Comparison of ENCODE assay signal across 12 cellular contexts in the genomic region with DNA sequence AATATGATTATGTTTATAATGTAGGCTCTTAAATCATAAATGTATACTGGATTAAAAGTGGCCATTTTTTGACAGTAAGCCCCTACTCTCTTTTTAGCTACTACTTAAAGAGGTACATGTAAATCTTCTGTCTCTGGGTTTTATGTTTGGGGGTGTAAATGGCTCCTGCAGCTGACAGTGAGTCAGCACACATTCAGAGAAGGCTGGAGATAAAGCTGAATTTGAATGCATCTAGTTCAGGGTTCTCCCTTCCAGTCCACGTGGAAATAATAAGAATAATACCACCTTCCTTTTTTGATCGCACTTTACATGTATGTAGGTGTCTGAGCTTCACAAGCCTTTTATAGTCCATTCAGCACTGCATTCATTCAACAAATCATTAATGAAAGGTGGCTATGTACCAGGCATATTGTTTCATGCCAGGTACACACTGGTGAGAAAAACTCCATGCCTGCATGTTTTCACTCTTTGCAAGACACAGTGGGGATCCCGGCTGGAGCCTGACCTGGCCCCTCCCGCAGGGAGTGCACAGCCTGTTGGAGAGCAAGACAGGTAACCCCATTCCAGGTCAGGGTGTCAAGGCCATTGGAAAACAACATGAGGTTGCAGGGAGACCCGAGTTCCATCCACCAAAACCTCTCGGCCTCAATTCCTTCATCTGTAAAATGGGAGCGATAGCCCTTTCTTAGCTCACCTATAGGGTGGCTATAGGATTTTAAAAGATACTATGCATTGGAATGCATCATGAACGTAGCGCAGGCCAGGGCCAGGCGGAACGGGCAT.
A peak's percentile ranks its signal among the peaks of the same experiment; 100 is the strongest.
DNase-seq lines count a peak whose midpoint lies in the region; ATAC-seq, FAIRE-seq and TF ChIP-seq lines count a peak whose summit lies in the region.
"Had no signal": no experiment of that assay in that cellular context is flagged by ENCODE, and none has a peak within 500 bp of the region (broad histone marks: within the 10 kb centered on the region; RNA-seq: fewer than 3 reads in every experiment).

No MANE protein-coding gene starts in this region.

- peak overlapping the region; percentile 33 for H3K18ac ChIP-seq in mesendoderm (ENCODE audit: low read length)

- H3K4me2 ChIP-seq in A549: peak overlapping the region; percentile 89
- H3K4me2 ChIP-seq in mesendoderm (ENCODE audit: low read length): no peak overlapping the region

- no peak for TF ChIP-seq POLR2A in A549 (IDR thresholded peaks at IDR 0.05; ENCODE audit: low read length)

- TF ChIP-seq CTCF in A549 (IDR thresholded peaks at IDR 0.05): no peak
- no peak for TF ChIP-seq CTCF in natural killer cell (IDR thresholded peaks at IDR 0.05)

- DNase-seq in A549 (ENCODE audit: low read depth in 1 of 2, low spot score in 1 of 2): no peak
- peak; percentile 36 for DNase-seq in HT-29 (ENCODE audit: low spot score)
- DNase-seq in amniotic epithelial cell (ENCODE audit: low read depth): peak; percentile 51
- peak; percentile 47 for DNase-seq in mesendoderm
- DNase-seq in midbrain (lab: John Stamatoyannopoulos, UW): no peak
- no peak for DNase-seq in sciatic nerve (ENCODE audit: low spot score)
- DNase-seq in natural killer cell: no peak
- DNase-seq: activated gamma-delta T cell treated with Interleukin-2 at 50 U/mL for 16 hours, AML-193, heart right ventricle, Right ventricle myocardium superior had no signal

- H2BK5ac ChIP-seq in mesendoderm (ENCODE audit: low read length): peak overlapping the region; percentile 24

- peak overlapping the region; percentile 39; the same call in 2 of the 3 replicates for H3K4me3 ChIP-seq in A549
- H3K4me3 ChIP-seq in mesendoderm (ENCODE audit: low read length): no peak overlapping the region

- peak overlapping the region; percentile 51 for H3K56ac ChIP-seq in mesendoderm (ENCODE audit: low read length)

- FAIRE-seq in A549 (lab: Jason Lieb, UNC): no peak

- POLR2A ChIA-PET in A549 (lab: Yijun Ruan, JAX): interaction anchor here (0.9 to 1.5 kb wide), 2 partner anchors 24 to 245 kb away, joined by 3 to 5 read pairs; no protein-coding TSS in a partner anchor

- ATAC-seq in A549 (no peak), sciatic nerve (no peak), natural killer cell (no peak), HG02885 (IDR thresholded peaks at IDR 0.05; ENCODE audit: poor library complexity, unreplicated experiment) (no peak)
- ATAC-seq: heart right ventricle had no signal

- no peaks in the 10 kb centered on the region for H3K27me3 ChIP-seq in mesendoderm (ENCODE audit: insufficient read depth, low read length, poor library complexity)
- H3K27me3 ChIP-seq: heart right ventricle had no signal

- intact Hi-C loops in sciatic nerve (cut with DNase I) (no loop called here), natural killer cell (cut with micrococcal nuclease) (no loop called here)

- H3K36me3 Mint-ChIP-seq in natural killer cell: no peaks in the 10 kb centered on the region

- TF ChIP-seq RAD21 in A549 (conservative IDR thresholded peaks at IDR 0.05 in 1 of 2, IDR thresholded peaks at IDR 0.05 in 1 of 2): no peak

- H3K4me1 Mint-ChIP-seq in natural killer cell: peaks cover 18 to 28% of the 10 kb centered on the region in 2 donors

- H3K27ac ChIP-seq in A549 (peak overlapping the region; percentile 94 to 95), mesendoderm (ENCODE audit: low read depth, low read length) (no peak overlapping the region)

- no peak overlapping the region for H4K5ac ChIP-seq in mesendoderm (ENCODE audit: low read length)

- H3K4me1 ChIP-seq in A549 (peaks cover 71% of the 10 kb centered on the region), mesendoderm (ENCODE audit: control insufficient read depth, low read depth, low read length) (peaks cover 19% of the 10 kb centered on the region)

- H2BK15ac ChIP-seq in mesendoderm (replicated peaks; ENCODE audit: low read depth): no peak overlapping the region

- H3K9me3 ChIP-seq in A549: no peaks in the 10 kb centered on the region
- H3K9me3 ChIP-seq: heart right ventricle had no signal

- H3K36me3 ChIP-seq in mesendoderm (ENCODE audit: control insufficient read depth, insufficient read depth, low read length): no peaks in the 10 kb centered on the region

- no peak overlapping the region for H4K8ac ChIP-seq in mesendoderm (ENCODE audit: low read depth, low read length)

- peak overlapping the region; percentile 52 for H2AK5ac ChIP-seq in mesendoderm (ENCODE audit: low read length)

- H3K9me3 Mint-ChIP-seq in natural killer cell: no peaks in the 10 kb centered on the region

- H3K9ac ChIP-seq in mesendoderm (ENCODE audit: low read length): no peak overlapping the region

- WGBS in A549 (ENCODE audit: missing lambda C conversion rate): 83% methylated on average over 11 of the region's 11 CpGs
- no CpG with 5 or more reads among the region's 11 CpGs for WGBS in mesendoderm (ENCODE audit: extremely low coverage, insufficient coverage, low lambda C conversion rate)

- no peaks in the 10 kb centered on the region for H3K79me2 ChIP-seq in mesendoderm (ENCODE audit: control insufficient read depth, insufficient read depth, low read length)

- no peaks in the 10 kb centered on the region for H3K79me1 ChIP-seq in mesendoderm (ENCODE audit: low read length)

- no peak overlapping the region for H2BK120ac ChIP-seq in mesendoderm (ENCODE audit: low read depth, low read length)

- peak overlapping the region; percentile 28 for H3K4ac ChIP-seq in mesendoderm (ENCODE audit: low read depth, low read length)

- no peak overlapping the region for H3K4me3 Mint-ChIP-seq in natural killer cell

- no peak for TF ChIP-seq EP300 in A549 (IDR thresholded peaks at IDR 0.05)

- H3K27me3 Mint-ChIP-seq in natural killer cell (ENCODE audit: low read depth in 2 of 2): peaks cover 8 to 11% of the 10 kb centered on the region in 2 donors

- H3K27ac Mint-ChIP-seq in natural killer cell: no peak overlapping the region

- CTCF ChIA-PET in A549 (lab: Yijun Ruan, JAX): interaction anchor here (1.1 to 13.7 kb wide), 9 partner anchors 9 to 306 kb away, joined by 3 to 105 read pairs (median 4); no protein-coding TSS in a partner anchor

- H3K23ac ChIP-seq in mesendoderm (ENCODE audit: low read length): no peak overlapping the region

TF ChIP-seq in A549, 52 proteins besides CTCF, POLR2A, EP300 and RAD21:
- 0 out of 2 replicates have a peak, but pooled peaks have one; percentile 11 for TF ChIP-seq FOSL2 (IDR thresholded peaks at IDR 0.05)
- no peak; the same call in 1 of the 2 replicates for TF ChIP-seq FOSL2 (CRISPR knock-in tag; IDR thresholded peaks at IDR 0.05)
- TF ChIP-seq MAFK (IDR thresholded peaks at IDR 0.05; ENCODE audit: partially characterized antibody): peak; percentile 9
- TF ChIP-seq KDM5A (IDR thresholded peaks at IDR 0.05): no peak

Comparison
In these comparisons a context has a peak if more than half of its experiments do, and no peak if none do; other contexts are left out.
1. DNase-seq: peak in HT-29 (single experiment), amniotic epithelial cell (single experiment) and mesendoderm (single experiment); none in A549 (0 of 2), midbrain (single experiment), sciatic nerve (single experiment) and natural killer cell (single experiment).